In the genomic region with DNA sequence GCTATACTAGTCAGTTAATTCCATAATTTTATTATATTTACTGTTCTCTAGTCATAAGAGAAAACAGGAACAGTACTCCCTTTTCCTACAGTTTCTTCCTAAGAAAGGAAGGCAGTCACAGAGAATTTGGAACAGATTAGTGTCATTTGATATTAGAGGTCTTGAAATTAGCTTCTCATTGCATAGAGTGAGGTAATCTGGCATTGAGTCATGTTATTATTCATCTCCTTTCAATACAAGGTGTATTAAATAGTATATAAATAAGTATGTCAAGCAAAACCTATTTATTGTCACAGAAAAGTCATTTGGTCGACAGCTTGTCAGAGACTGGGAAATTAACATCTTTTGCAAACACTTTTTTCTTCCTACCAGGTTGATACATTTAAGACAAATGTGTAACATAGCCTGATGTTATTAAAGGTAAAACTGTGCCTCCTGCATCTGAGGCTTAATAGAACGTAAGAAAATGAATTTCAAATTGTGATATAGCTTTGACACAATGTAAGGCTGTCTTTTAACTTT, we compare ENCODE assay signal across 7 cellular contexts.
"Had no signal": no experiment of that assay in that cellular context is flagged by ENCODE, and none has a peak within 500 bp of the region (broad histone marks: within the 10 kb centered on the region; RNA-seq: fewer than 3 reads in every experiment).

No MANE protein-coding gene starts in this region.

- FAIRE-seq: HTR-8/SVneo had no signal

- H3K27ac Mint-ChIP-seq: HFFc6 had no signal

- H3K4me3 Mint-ChIP-seq: HFFc6 had no signal

- H3K36me3 ChIP-seq: HAP-1 had no signal

- H3K9me3 ChIP-seq: HAP-1 had no signal

- H3K4me3 ChIP-seq: GM23248, HAP-1 had no signal

- DNase-seq: GM23248, GOT3, H7, HFFc6, IMR-90 had no signal

- H2AFZ ChIP-seq: GM23248 had no signal

- H3K27ac ChIP-seq: GM23248 had no signal

- H3K9ac ChIP-seq: GM23248 had no signal
